9 cellular contexts compared by ENCODE assay signal in genomic region chr4:130563185-130563890, GRCh38.
DNase-seq lines count a peak whose midpoint lies in the region; ATAC-seq and TF ChIP-seq lines count a peak whose summit lies in the region.
"Had no signal": no experiment of that assay in that cellular context is flagged by ENCODE, and none has a peak within 500 bp of the region (broad histone marks: within the 10 kb centered on the region; RNA-seq: fewer than 3 reads in every experiment).

No MANE protein-coding gene starts in this region.

- H3K4me3 ChIP-seq in AG04450 (ENCODE audit: low read depth, low read length) (peak overlapping the region; percentile 51), Loucy (ENCODE audit: low read length, poor library complexity, severe bottlenecking) (no peak overlapping the region)

- H3K27me3 Mint-ChIP-seq in stimulated activated memory B cell treated with anti-CD40 and anti-IgM and Interleukin-4, amounts not matched to agents 10 μg/mL and 1 μg/mL and 100 μg/mL, for 72 hours: no peaks in the 10 kb centered on the region
- H3K27me3 Mint-ChIP-seq: activated naive CD8-positive, alpha-beta T cell had no signal

- H3K27ac ChIP-seq in AG04450 (ENCODE audit: low read depth, low read length): no peak overlapping the region

- H2AFZ ChIP-seq in Loucy (ENCODE audit: low read length): no peak overlapping the region

- no peaks in the 10 kb centered on the region for H3K27me3 ChIP-seq in AG04450 (ENCODE audit: control insufficient read depth, insufficient read depth, low read length)
- H3K27me3 ChIP-seq in Loucy (ENCODE audit: insufficient read depth, low read length, poor library complexity, severe bottlenecking): no peaks in the 10 kb centered on the region

- DNase-seq in AG04450 (ENCODE audit: low read depth, low spot score): peak; percentile 51
- DNase-seq in amniotic epithelial cell (ENCODE audit: low read depth): peak; percentile 88
- peak; percentile 59 for DNase-seq in iPS DF 19.7 (ENCODE audit: low read depth, low spot score)
- no peak for DNase-seq in activated T-cell treated with anti-CD3 and anti-CD28 coated beads, Interleukin-2, amount 50 U/mL, for 48 hours
- no peak for DNase-seq in KBM-7

- H3K9me2 ChIP-seq in Loucy (replicated peaks; ENCODE audit: low read depth, low read length): no peaks in the 10 kb centered on the region

- ATAC-seq in stimulated activated memory B cell treated with anti-CD40 and anti-IgM and Interleukin-4, amounts not matched to agents 10 μg/mL and 1 μg/mL and 100 μg/mL, for 72 hours: peak; percentile 34
- no peak for ATAC-seq in HG03280 (IDR thresholded peaks at IDR 0.05; ENCODE audit: unreplicated experiment)

- peaks cover 9% of the 10 kb centered on the region for H3K9me3 Mint-ChIP-seq in stimulated activated memory B cell treated with anti-CD40 and anti-IgM and Interleukin-4, amounts not matched to agents 10 μg/mL and 1 μg/mL and 100 μg/mL, for 72 hours

- peak; percentile 79 for TF ChIP-seq CTCF in AG04450 (IDR thresholded peaks at IDR 0.05; ENCODE audit: low read depth, low read length)
- TF ChIP-seq CTCF in Loucy (conservative IDR thresholded peaks at IDR 0.05; ENCODE audit: low read length): peak; percentile 44

- H3K27ac Mint-ChIP-seq in stimulated activated memory B cell treated with anti-CD40 and anti-IgM and Interleukin-4, amounts not matched to agents 10 μg/mL and 1 μg/mL and 100 μg/mL, for 72 hours: no peak overlapping the region
- H3K27ac Mint-ChIP-seq: activated naive CD8-positive, alpha-beta T cell had no signal

- H3K4me3 Mint-ChIP-seq in stimulated activated memory B cell treated with anti-CD40 and anti-IgM and Interleukin-4, amounts not matched to agents 10 μg/mL and 1 μg/mL and 100 μg/mL, for 72 hours: no peak overlapping the region
- H3K4me3 Mint-ChIP-seq: activated naive CD8-positive, alpha-beta T cell had no signal

- no peak overlapping the region for H3K9ac ChIP-seq in Loucy (ENCODE audit: low read depth, low read length, poor library complexity, severe bottlenecking)

- no peaks in the 10 kb centered on the region for H3K4me1 Mint-ChIP-seq in stimulated activated memory B cell treated with anti-CD40 and anti-IgM and Interleukin-4, amounts not matched to agents 10 μg/mL and 1 μg/mL and 100 μg/mL, for 72 hours

- H3K36me3 ChIP-seq in Loucy (ENCODE audit: insufficient read depth, low read length): no peaks in the 10 kb centered on the region

- H3K9me3 ChIP-seq in AG04450 (ENCODE audit: control insufficient read depth, insufficient read depth, low read length) (no peaks in the 10 kb centered on the region), Loucy (ENCODE audit: insufficient read depth, low read depth, low read length) (no peaks in the 10 kb centered on the region)

- H3K4me2 ChIP-seq in Loucy (ENCODE audit: low read depth, low read length, poor library complexity, severe bottlenecking): no peak overlapping the region

- H3F3A ChIP-seq in Loucy (ENCODE audit: low read depth): no peaks in the 10 kb centered on the region

- CTCF ChIA-PET in AG04450 (lab: Charles Lee): interaction anchor here (0.5 to 1.5 kb wide), 9 partner anchors 11 to 1735 kb away, joined by 3 to 5 read pairs (median 4); no protein-coding TSS in a partner anchor

- in situ Hi-C loops in KBM-7 (cut with MboI; ENCODE audit: low pct_unique_long_range_greater_than_20kb, low sequenced_read_pairs): no loop called here

- H3K4me1 ChIP-seq in Loucy (ENCODE audit: insufficient read depth, low read length, poor library complexity, severe bottlenecking): no peaks in the 10 kb centered on the region

- POLR2A ChIA-PET in AG04450 (lab: Yijun Ruan, JAX): no interaction called here

- H4K20me1 ChIP-seq in Loucy (ENCODE audit: insufficient read depth, low read length, poor library complexity, severe bottlenecking): no peaks in the 10 kb centered on the region

- no peaks in the 10 kb centered on the region for H3K36me3 Mint-ChIP-seq in stimulated activated memory B cell treated with anti-CD40 and anti-IgM and Interleukin-4, amounts not matched to agents 10 μg/mL and 1 μg/mL and 100 μg/mL, for 72 hours
- H3K36me3 Mint-ChIP-seq: activated naive CD8-positive, alpha-beta T cell had no signal

- no peaks in the 10 kb centered on the region for H3K79me2 ChIP-seq in Loucy (ENCODE audit: insufficient read depth, low read length)

Comparison
In these comparisons a context has a peak if more than half of its experiments do, and no peak if none do; other contexts are left out.
1. DNase-seq: peak in AG04450 (single experiment), amniotic epithelial cell (single experiment) and iPS DF 19.7 (single experiment); none in activated T-cell treated with anti-CD3 and anti-CD28 coated beads, Interleukin-2, amount 50 U/mL, for 48 hours (0 of 2) and KBM-7 (single experiment).